Comparison of ENCODE assay signal across 8 cellular contexts in the genomic region with DNA sequence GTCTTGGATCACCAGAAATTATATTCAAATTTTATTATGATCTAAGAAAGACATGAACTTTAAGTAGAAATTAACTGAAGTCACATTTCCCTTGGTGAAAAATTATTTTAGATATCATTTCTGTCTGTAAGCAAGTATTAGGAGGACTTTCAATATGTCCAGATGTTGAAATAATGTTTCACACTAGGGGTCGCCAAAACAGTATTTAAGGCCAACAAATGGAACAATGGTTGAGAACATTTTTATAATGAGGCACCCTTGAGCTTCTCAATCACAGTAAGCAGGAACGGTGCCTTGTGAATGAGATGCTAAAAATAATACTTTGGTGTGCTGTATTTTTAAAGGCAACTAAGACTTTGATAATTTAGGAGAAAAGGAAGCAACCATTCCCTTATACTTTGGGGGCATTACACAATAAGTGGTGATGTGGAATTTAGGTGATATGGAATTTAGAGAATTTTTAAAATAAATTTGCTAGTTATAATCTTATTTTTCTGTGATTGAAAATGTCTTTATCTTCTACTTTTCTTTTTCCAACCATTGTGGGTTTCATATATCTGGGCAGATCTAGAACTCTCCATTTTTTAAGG. TPM values are rescaled to one million over a fixed set of nuclear protein-coding genes. Genes with fewer than 3 reads are reported as not detected.
DNase-seq lines count a peak whose midpoint lies in the region; ATAC-seq and TF ChIP-seq lines count a peak whose summit lies in the region.

No MANE protein-coding gene starts in this region.

- no peaks in the 10 kb centered on the region for H3K9me3 Mint-ChIP-seq in Calu3 (ENCODE audit: low read depth, unreplicated experiment)
- no peaks in the 10 kb centered on the region for H3K9me3 Mint-ChIP-seq in activated T-cell treated with anti-CD3 and anti-CD28 coated beads, Interleukin-2, amount 50 U/mL, for 72 hours

- intact Hi-C loops in Calu3 (cut with micrococcal nuclease; ENCODE audit: unreplicated experiment) (loop anchor here (1.0 to 10.0 kb wide), 4 partner anchors 112 to 378 kb away; no protein-coding TSS in a partner anchor), Right ventricle myocardium superior (cut with DNase I) (loop anchor here (2.0 to 5.0 kb wide), 3 partner anchors 42 to 377 kb away; no protein-coding TSS in a partner anchor)

- peaks cover 8% of the 10 kb centered on the region for H3K4me1 Mint-ChIP-seq in Calu3 (ENCODE audit: low read depth, unreplicated experiment)
- peaks cover 14% of the 10 kb centered on the region for H3K4me1 Mint-ChIP-seq in activated T-cell treated with anti-CD3 and anti-CD28 coated beads, Interleukin-2, amount 50 U/mL, for 72 hours (ENCODE audit: low read depth)

- no peak overlapping the region for H3K4me3 Mint-ChIP-seq in Calu3 (ENCODE audit: low read depth, unreplicated experiment)
- H3K4me3 Mint-ChIP-seq in activated T-cell treated with anti-CD3 and anti-CD28 coated beads, Interleukin-2, amount 50 U/mL, for 72 hours = no peak overlapping the region

- no peaks in the 10 kb centered on the region for H3K36me3 Mint-ChIP-seq in Calu3 (ENCODE audit: insufficient read depth, unreplicated experiment)
- H3K36me3 Mint-ChIP-seq in activated T-cell treated with anti-CD3 and anti-CD28 coated beads, Interleukin-2, amount 50 U/mL, for 72 hours (ENCODE audit: insufficient read depth in 2 of 2) = no peaks in the 10 kb centered on the region

- DNase-seq in Calu3 (peak; percentile 48), NCI-H2227 treated with DMSO at 0.1 percent for 48 hours (lab: John Stamatoyannopoulos, UW) (peak; percentile 44), Right ventricle myocardium superior (no peak), putamen (ENCODE audit: low spot score) (peak; percentile 53)
- peak; percentile 31 to 52 for DNase-seq in activated T-cell treated with anti-CD3 and anti-CD28 coated beads, Interleukin-2, amount 50 U/mL, for 72 hours

- no peaks in the 10 kb centered on the region for H3K27me3 Mint-ChIP-seq in Calu3 (ENCODE audit: unreplicated experiment)
- no peaks in the 10 kb centered on the region for H3K27me3 Mint-ChIP-seq in activated T-cell treated with anti-CD3 and anti-CD28 coated beads, Interleukin-2, amount 50 U/mL, for 72 hours (ENCODE audit: low read depth)

- CTCF ChIA-PET in Calu3 (lab: Charles Lee) = interaction anchor here (1.0 kb wide), 2 partner anchors 114 to 377 kb away, joined by 3 to 7 read pairs; no protein-coding TSS in a partner anchor

- H3K27ac Mint-ChIP-seq in Calu3 (ENCODE audit: unreplicated experiment) = peak overlapping the region; percentile 56
- peak overlapping the region; percentile 14 for H3K27ac Mint-ChIP-seq in activated T-cell treated with anti-CD3 and anti-CD28 coated beads, Interleukin-2, amount 50 U/mL, for 72 hours

- TF ChIP-seq CTCF in Calu3 (IDR thresholded peaks at IDR 0.05; ENCODE audit: unreplicated experiment) = no peak

- no TSS peak for BruUV-seq in Calu3 (replicated peaks; lab: Mats Ljungman, UMichigan)

- ATAC-seq in GM18519 (IDR thresholded peaks at IDR 0.05; ENCODE audit: low FRiP score, unreplicated experiment) (peak; percentile 58), HG03097 (IDR thresholded peaks at IDR 0.05; ENCODE audit: low FRiP score, unreplicated experiment) (peak; percentile 68), Right ventricle myocardium superior (ENCODE audit: poor library complexity) (peak; percentile 97), HG03025 (IDR thresholded peaks at IDR 0.05; ENCODE audit: low FRiP score, unreplicated experiment) (no peak)
- ATAC-seq in activated T-cell treated with anti-CD3 and anti-CD28 coated beads, Interleukin-2, amount 50 U/mL, for 72 hours (replicated peaks in 1 of 2) = peak; percentile 57 to 65

RNA-seq across cellular contexts. Expression of a gene that starts 9.6 kb away (rescaled TPM):
- total RNA-seq in Calu3 (2022) (104 and 113 TPM in 2 replicates), Right ventricle myocardium superior (112 TPM)
- total RNA-seq in activated T-cell treated with anti-CD3 and anti-CD28 coated beads, Interleukin-2, amount 50 U/mL, for 72 hours = 100 to 1,000 TPM; 126 to 141 TPM

RNA-seq across cellular contexts. Expression of a gene that starts 45.3 kb away (rescaled TPM):
- total RNA-seq in Calu3 (2022) = 0.24 TPM in 1 of 2 replicates, not detected in the other
- 10 to 100 TPM; 34.0 to 36.0 TPM for total RNA-seq in activated T-cell treated with anti-CD3 and anti-CD28 coated beads, Interleukin-2, amount 50 U/mL, for 72 hours
- total RNA-seq in Right ventricle myocardium superior = 8.9 TPM
